16 cellular contexts compared by ENCODE assay signal in genomic region chr2:189477756-189478155, GRCh38.
"Had no signal": no experiment of that assay in that cellular context is flagged by ENCODE, and none has a peak within 500 bp of the region (broad histone marks: within the 10 kb centered on the region; RNA-seq: fewer than 3 reads in every experiment).

No MANE protein-coding gene starts in this region.

- H3K4me1 ChIP-seq: ascending aorta, esophagus squamous epithelium, testis, upper lobe of right lung had no signal

- H3K9me3 ChIP-seq: ascending aorta, esophagus squamous epithelium, testis, upper lobe of right lung had no signal

- DNase-seq: activated CD4-positive, alpha-beta T cell treated with anti-CD3 and anti-CD28 coated beads, Interleukin-2, amount 50 U/mL, for 1 hour; activated effector memory CD4-positive, alpha-beta T cell treated with anti-CD3 and anti-CD28 coated beads, Interleukin-2, amount 50 U/mL, for 16 hours; activated naive CD8-positive, alpha-beta T cell treated with anti-CD3 and anti-CD28 coated beads, Interleukin-2, amount 10 ng/mL, durations not matched to agents 7 days and 5 days; activated T-cell treated with anti-CD3 and anti-CD28 coated beads, Interleukin-2, amount 50 U/mL, for 24 hours; esophagus squamous epithelium; foreskin fibroblast; head of caudate nucleus; left colon; stimulated activated CD4-positive, alpha-beta T cell treated with anti-CD3 and anti-CD28 coated beads, Interleukin-2, amount 100 ng/mL, for 48 hours; stimulated activated CD8-positive, alpha-beta memory T cell treated with anti-CD3 and anti-CD28 coated beads, Interleukin-4, amount 100 ng/mL, for 48 hours; testis; upper lobe of right lung had no signal

- H3K4me3 ChIP-seq: ascending aorta, esophagus squamous epithelium, lung, testis, upper lobe of right lung had no signal

- H3K27me3 ChIP-seq: ascending aorta, esophagus squamous epithelium, testis, upper lobe of right lung had no signal

- H3K27ac ChIP-seq: ascending aorta, esophagus squamous epithelium, testis, upper lobe of right lung had no signal

- ATAC-seq: left colon; natural killer cell treated with Interleukin-12 subunit alpha and Interleukin-12 subunit beta and Interleukin-15 and Interleukin-18, amount 100 ng/mL, for 72 hours; upper lobe of right lung had no signal

- FAIRE-seq: TTC549 had no signal
